Comparison of ENCODE assay signal across 10 cellular contexts in genomic region chr5:151313357-151313756, GRCh38. TPM values are rescaled to one million over a fixed set of nuclear protein-coding genes. Genes with fewer than 3 reads are reported as not detected.
"Had no signal": no experiment of that assay in that cellular context is flagged by ENCODE, and none has a peak within 500 bp of the region (broad histone marks: within the 10 kb centered on the region; RNA-seq: fewer than 3 reads in every experiment).

No MANE protein-coding gene starts in this region.

- H3K4me2 ChIP-seq: KMS-11 had no signal

- H3K27ac ChIP-seq: GM23248, KMS-11 had no signal

- H3K36me3 ChIP-seq: HAP-1 had no signal

- ATAC-seq: HCT116, K562 had no signal

- H2AFZ ChIP-seq: GM23248 had no signal

- H3K9ac ChIP-seq: GM23248, KMS-11 had no signal

- DNase-seq: GM23248, GOT3, H7, IMR-90 had no signal

- H3K9me3 ChIP-seq: HAP-1 had no signal

- H3K4me3 ChIP-seq: GM23248, HAP-1, K562 had no signal

RNA-seq across cellular contexts. Expression of gene SLC36A3, which starts 9.8 kb away (rescaled TPM):
- total RNA-seq: GM23248, H4, H7, HT-29, IMR-90, K562 had no signal
- polyA plus RNA-seq: GM23248, IMR-90, K562 had no signal

RNA-seq across cellular contexts. Expression of gene SLC36A2, which starts 34.0 kb away (rescaled TPM):
- total RNA-seq: GM23248, H7, HT-29, IMR-90, K562 had no signal
- polyA plus RNA-seq: GM23248, IMR-90, K562 had no signal
